In genomic region chr19:48900477-48901452, GRCh38 we compare ENCODE assay signal across 8 cellular contexts. TPM values are rescaled to one million over a fixed set of nuclear protein-coding genes. Genes with fewer than 3 reads are reported as not detected.
A peak's percentile ranks its signal among the peaks of the same experiment; 100 is the strongest.
DNase-seq lines count a peak whose midpoint lies in the region; ATAC-seq and TF ChIP-seq lines count a peak whose summit lies in the region.

No MANE protein-coding gene starts in this region.

- H3K36me3 ChIP-seq in BJ (ENCODE audit: control insufficient read depth, insufficient read depth, low read length) (peaks cover 13% of the 10 kb centered on the region), H7 (replicated peaks; ENCODE audit: control insufficient read depth, insufficient read depth, low read length) (peaks cover 9% of the 10 kb centered on the region), endodermal cell (ENCODE audit: control insufficient read depth, insufficient read depth, low read length) (peaks cover 27% of the 10 kb centered on the region), mucosa of rectum (ENCODE audit: control insufficient read depth in 2 of 2, insufficient read depth in 2 of 2, low read length in 2 of 2) (peaks cover 8 to 15% of the 10 kb centered on the region in 2 donors), aorta (ENCODE audit: control insufficient read depth in 1 of 2, insufficient read depth in 2 of 2, low read length in 1 of 2) (no peaks in the 10 kb centered on the region)

- no peaks in the 10 kb centered on the region for H3K27me3 ChIP-seq in BJ (ENCODE audit: control insufficient read depth, insufficient read depth, low read length)
- no peaks in the 10 kb centered on the region for H3K27me3 ChIP-seq in H7 (ENCODE audit: control insufficient read depth, insufficient read depth, low read length)
- H3K27me3 ChIP-seq in endodermal cell (ENCODE audit: control insufficient read depth, insufficient read depth, low read length, poor library complexity, severe bottlenecking) = no peaks in the 10 kb centered on the region
- no peaks in the 10 kb centered on the region for H3K27me3 ChIP-seq in mucosa of rectum (ENCODE audit: control insufficient read depth in 2 of 2, insufficient read depth in 2 of 2, low read length in 2 of 2)
- H3K27me3 ChIP-seq in aorta (ENCODE audit: control insufficient read depth in 1 of 2, insufficient read depth in 2 of 2, low read length in 1 of 2) = no peaks in the 10 kb centered on the region

- H3K27ac Mint-ChIP-seq in T-helper 1 cell treated with Interleukin-12 subunit alpha and Interleukin-12 subunit beta and Interleukin-4 antibody, amounts not matched to agents 30 μg/mL and 1 μg/mL, for 36 hours = peak overlapping the region; percentile 95
- peak overlapping the region; percentile 97 for H3K27ac Mint-ChIP-seq in endodermal cell

- no peaks in the 10 kb centered on the region for H3K9me3 ChIP-seq in endodermal cell (ENCODE audit: control insufficient read depth, low read length)
- H3K9me3 ChIP-seq in mucosa of rectum (ENCODE audit: control insufficient read depth in 2 of 2, low read length in 2 of 2) = no peaks in the 10 kb centered on the region
- H3K9me3 ChIP-seq in aorta (ENCODE audit: control insufficient read depth, low read length) = no peaks in the 10 kb centered on the region

- peak overlapping the region; percentile 63 for H3K4me3 ChIP-seq in BJ (ENCODE audit: low read depth, low read length)
- H3K4me3 ChIP-seq in H7 (ENCODE audit: insufficient read depth, low read depth, low read length) = peak overlapping the region; percentile 75
- peak overlapping the region; percentile 86 for H3K4me3 ChIP-seq in endodermal cell (ENCODE audit: low read length)
- peak overlapping the region; percentile 93 to 95 for H3K4me3 ChIP-seq in mucosa of rectum (ENCODE audit: low read length in 2 of 2)
- H3K4me3 ChIP-seq in aorta (ENCODE audit: low read length in 2 of 2) = peak overlapping the region; percentile 38 to 75

- TF ChIP-seq CTCF in BJ (IDR thresholded peaks at IDR 0.05; ENCODE audit: insufficient read depth, low read depth, low read length) (no peak), endodermal cell (conservative IDR thresholded peaks at IDR 0.05) (no peak)

- DNase-seq in BJ (ENCODE audit: low read depth) (no peak), H7 (peak; percentile 69), endodermal cell (peak; percentile 66), aorta (no peak), NCI-H1694 treated with DMSO at 0.1 percent for 48 hours (lab: John Stamatoyannopoulos, UW) (no peak)

- ATAC-seq in aorta (ENCODE audit: low FRiP score) (peak; percentile 27), HG03196 (IDR thresholded peaks at IDR 0.05; ENCODE audit: unreplicated experiment) (no peak)

- H3K27ac ChIP-seq in endodermal cell (ENCODE audit: low read depth, low read length) = peak overlapping the region; percentile 19
- H3K27ac ChIP-seq in mucosa of rectum (ENCODE audit: low read depth in 2 of 2, low read length in 2 of 2) = peak overlapping the region; percentile 83 to 88
- peak overlapping the region in 1 of 2 donors; percentile 66 for H3K27ac ChIP-seq in aorta (ENCODE audit: low read depth in 1 of 2, low read length in 2 of 2)

- intact Hi-C loops in aorta (cut with DNase I) = loop anchor here (2.0 to 5.0 kb wide), 2 partner anchors 54 to 72 kb away; partner anchors contain the start of gene BAX (in 1 of the 2)

- POLR2A ChIA-PET in BJ (lab: Charles Lee) = interaction anchor here (0.6 to 1.1 kb wide), 2 partner anchors 22 to 93 kb away, joined by 3 to 5 read pairs; partner anchors contain the start of gene RUVBL2

- peaks cover 25% of the 10 kb centered on the region for H3K4me1 Mint-ChIP-seq in T-helper 1 cell treated with Interleukin-12 subunit alpha and Interleukin-12 subunit beta and Interleukin-4 antibody, amounts not matched to agents 30 μg/mL and 1 μg/mL, for 36 hours (ENCODE audit: low read depth)
- H3K4me1 Mint-ChIP-seq in endodermal cell = peaks cover 6% of the 10 kb centered on the region

- peaks cover 6% of the 10 kb centered on the region for H3K27me3 Mint-ChIP-seq in T-helper 1 cell treated with Interleukin-12 subunit alpha and Interleukin-12 subunit beta and Interleukin-4 antibody, amounts not matched to agents 30 μg/mL and 1 μg/mL, for 36 hours (ENCODE audit: low read depth)
- no peaks in the 10 kb centered on the region for H3K27me3 Mint-ChIP-seq in endodermal cell (ENCODE audit: insufficient read depth)

- no peaks in the 10 kb centered on the region for H3K9me3 Mint-ChIP-seq in T-helper 1 cell treated with Interleukin-12 subunit alpha and Interleukin-12 subunit beta and Interleukin-4 antibody, amounts not matched to agents 30 μg/mL and 1 μg/mL, for 36 hours
- no peaks in the 10 kb centered on the region for H3K9me3 Mint-ChIP-seq in endodermal cell

- WGBS in endodermal cell (ENCODE audit: insufficient coverage in 1 of 2, insufficient read length in 1 of 2), 2 experiments = 35 to 49% methylated on average over 9 to 21 of the region's 25 CpGs
- 9% methylated on average over 24 to 25 of the region's 25 CpGs for WGBS in aorta, 2 donors

- peak overlapping the region; percentile 98 for H3K4me3 Mint-ChIP-seq in T-helper 1 cell treated with Interleukin-12 subunit alpha and Interleukin-12 subunit beta and Interleukin-4 antibody, amounts not matched to agents 30 μg/mL and 1 μg/mL, for 36 hours
- H3K4me3 Mint-ChIP-seq in endodermal cell = peak overlapping the region; percentile 93

- H3K36me3 Mint-ChIP-seq in T-helper 1 cell treated with Interleukin-12 subunit alpha and Interleukin-12 subunit beta and Interleukin-4 antibody, amounts not matched to agents 30 μg/mL and 1 μg/mL, for 36 hours (ENCODE audit: low read depth) = peaks cover 33% of the 10 kb centered on the region
- H3K36me3 Mint-ChIP-seq in endodermal cell (ENCODE audit: low read depth) = peaks cover 27% of the 10 kb centered on the region

- H3K4me1 ChIP-seq in endodermal cell (ENCODE audit: control insufficient read depth, insufficient read depth, low read length) (no peaks in the 10 kb centered on the region), mucosa of rectum (ENCODE audit: control insufficient read depth in 2 of 2, insufficient read depth in 2 of 2, low read length in 2 of 2) (peaks cover 6 to 9% of the 10 kb centered on the region in 2 donors), aorta (ENCODE audit: control insufficient read depth in 1 of 2, insufficient read depth in 2 of 2, low read length in 2 of 2) (peaks cover 0 to 1% of the 10 kb centered on the region in 2 donors)

- H3K9ac ChIP-seq in endodermal cell (ENCODE audit: extremely low read depth, low read length, poor library complexity, severe bottlenecking) (peak overlapping the region; percentile 54), mucosa of rectum (ENCODE audit: low read depth in 1 of 2, low read length in 2 of 2) (peak overlapping the region; percentile 89 to 94)

- CTCF ChIA-PET in BJ (lab: Yijun Ruan, JAX) = interaction anchor here (0.9 to 1.2 kb wide), 4 partner anchors 63 to 70 kb away, joined by 3 to 4 read pairs (median 4); no protein-coding TSS in a partner anchor

RNA-seq across cellular contexts. Expression of gene NUCB1, which starts 0.7 kb away (rescaled TPM):
- polyA plus RNA-seq in BJ (2011; rRNA removed) = 145 and 305 TPM in 2 replicates
- polyA minus RNA-seq in BJ (2011; rRNA and poly(A)+ RNA removed) = 46.8 and 47.6 TPM in 2 replicates
- 173 and 203 TPM in 2 replicates for total RNA-seq in H7 (2014; rRNA removed; shearing (Covaris generic))
- total RNA-seq in endodermal cell = 100 to 1,000 TPM; 177 to 222 TPM
- polyA plus RNA-seq in endodermal cell (2013, experiment 1 of 2) = 154 TPM
- 139 TPM for polyA plus RNA-seq in endodermal cell (2013, experiment 2 of 2)
- total RNA-seq in aorta = 100 to 1,000 TPM; 276 to 380 TPM
- polyA plus RNA-seq in aorta = 100 to 1,000 TPM in 1 of 2 donors, 10 to 100 TPM in 1; 82.9 to 375 TPM

RNA-seq across cellular contexts. Expression of gene TULP2, which starts 2.2 kb away (rescaled TPM):
- polyA plus RNA-seq in BJ (2011; rRNA removed) = 0.07 and 0.10 TPM in 2 replicates
- polyA minus RNA-seq in BJ (2011; rRNA and poly(A)+ RNA removed) = not detected in 2 replicates
- total RNA-seq in H7 (2014; rRNA removed; shearing (Covaris generic)) = 0.52 and 1.1 TPM in 2 replicates
- 1 to 10 TPM; 1.2 to 2.1 TPM for total RNA-seq in endodermal cell
- not detected for polyA plus RNA-seq in endodermal cell (2013, experiment 1 of 2)
- polyA plus RNA-seq in endodermal cell (2013, experiment 2 of 2) = not detected
- 1 to 10 TPM in 1 of 2 donors, under 1 TPM in 1; 0.84 to 1.3 TPM for total RNA-seq in aorta
- polyA plus RNA-seq in aorta = not detected

RNA-seq across cellular contexts. Expression of gene PPP1R15A, which starts 28.5 kb away (rescaled TPM):
- polyA plus RNA-seq in BJ (2011; rRNA removed) (24.7 and 43.0 TPM in 2 replicates), aorta (10 to 100 TPM; 64.9 to 95.4 TPM)
- polyA minus RNA-seq in BJ (2011; rRNA and poly(A)+ RNA removed) = 12.4 and 13.8 TPM in 2 replicates
- total RNA-seq in H7 (2014; rRNA removed; shearing (Covaris generic)) = 20.3 and 21.6 TPM in 2 replicates
- total RNA-seq in endodermal cell (10 to 100 TPM; 41.5 to 45.0 TPM), aorta (100 to 1,000 TPM in 1 of 2 donors, 10 to 100 TPM in 1; 57.2 to 182 TPM)
- polyA plus RNA-seq in endodermal cell (2013, experiment 1 of 2) = 33.8 TPM
- 34.1 TPM for polyA plus RNA-seq in endodermal cell (2013, experiment 2 of 2)

RNA-seq across cellular contexts. Expression of gene PLEKHA4, which starts 32.3 kb away (rescaled TPM):
- polyA plus RNA-seq in BJ (2011; rRNA removed) (3.3 and 5.4 TPM in 2 replicates), aorta (100 to 1,000 TPM; 193 to 223 TPM)
- 4.7 and 5.2 TPM in 2 replicates for polyA minus RNA-seq in BJ (2011; rRNA and poly(A)+ RNA removed)
- 20.6 and 25.6 TPM in 2 replicates for total RNA-seq in H7 (2014; rRNA removed; shearing (Covaris generic))
- total RNA-seq in endodermal cell (1 to 10 TPM; 6.6 to 7.0 TPM), aorta (10 to 100 TPM; 94.9 to 97.2 TPM)
- 19.7 TPM for polyA plus RNA-seq in endodermal cell (2013, experiment 1 of 2)
- polyA plus RNA-seq in endodermal cell (2013, experiment 2 of 2) = 15.2 TPM

RNA-seq across cellular contexts. Expression of gene DHDH, which starts 32.7 kb away (rescaled TPM):
- polyA plus RNA-seq in BJ (2011; rRNA removed) = not detected in 2 replicates
- polyA minus RNA-seq in BJ (2011; rRNA and poly(A)+ RNA removed) = not detected in 2 replicates
- not detected in 2 replicates for total RNA-seq in H7 (2014; rRNA removed; shearing (Covaris generic))
- 1 to 10 TPM in 1 of 2 donors, under 1 TPM in 1; 0.44 to 2.3 TPM for total RNA-seq in endodermal cell
- polyA plus RNA-seq in endodermal cell (2013, experiment 1 of 2) = 1.2 TPM
- 1.2 TPM for polyA plus RNA-seq in endodermal cell (2013, experiment 2 of 2)
- total RNA-seq in aorta = under 1 TPM in 1 of 2 donors, not detected in 1; 0.84 TPM
- polyA plus RNA-seq in aorta = 1 to 10 TPM in 1 of 2 donors, not detected in 1; 1.3 TPM

Comparison
In these comparisons a context has a peak if more than half of its experiments do, and no peak if none do; other contexts are left out.
1. DNase-seq: peak in H7 (single experiment) and endodermal cell (single experiment); none in BJ (single experiment), aorta (0 of 2) and NCI-H1694 treated with DMSO at 0.1 percent for 48 hours (single experiment).
2. Peak in every context shown above with its lines, with median percentiles within 50 percentile points of each other: H3K4me3 ChIP-seq.